Comparison of ENCODE assay signal across 8 cellular contexts in the genomic region with DNA sequence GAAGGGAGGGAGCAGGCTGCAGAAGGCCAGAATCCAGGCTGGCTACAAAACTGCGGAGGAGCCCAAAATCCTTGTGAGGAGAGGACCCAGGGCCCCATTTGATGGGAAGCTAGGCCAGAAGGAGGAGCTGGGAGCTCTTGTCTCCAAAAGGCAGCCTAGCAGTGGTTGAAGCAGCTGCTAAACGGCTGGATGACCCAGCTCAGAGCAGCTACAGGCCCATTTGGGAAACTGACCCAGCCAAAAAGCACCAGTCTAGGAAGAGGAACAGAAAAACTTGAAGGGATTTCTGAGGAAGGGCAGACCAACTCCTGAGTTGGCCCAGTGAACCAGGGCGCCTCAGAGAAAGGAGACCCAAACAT. TPM values are rescaled to one million over a fixed set of nuclear protein-coding genes. Genes with fewer than 3 reads are reported as not detected.
DNase-seq lines count a peak whose midpoint lies in the region; ATAC-seq and TF ChIP-seq lines count a peak whose summit lies in the region.

No MANE protein-coding gene starts in this region.

- no peaks in the 10 kb centered on the region for H3K9me3 ChIP-seq in tibial artery

- H3K4me1 Mint-ChIP-seq in activated T-cell treated with anti-CD3 and anti-CD28 coated beads, Interleukin-2, amount 50 U/mL, for 4 hours (ENCODE audit: low read depth): peaks cover 38% of the 10 kb centered on the region
- H3K4me1 Mint-ChIP-seq in activated naive CD8-positive, alpha-beta T cell treated with anti-CD3 and anti-CD28 coated beads, Interleukin-2, amount 10 ng/mL, durations not matched to agents 7 days and 5 days: peaks cover 22% of the 10 kb centered on the region

- no peak for ATAC-seq in activated T-cell treated with anti-CD3 and anti-CD28 coated beads, Interleukin-2, amount 50 U/mL, for 4 hours
- no peak for ATAC-seq in activated naive CD8-positive, alpha-beta T cell treated with anti-CD3 and anti-CD28 coated beads, Interleukin-2, amount 10 ng/mL, durations not matched to agents 7 days and 5 days (ENCODE audit: low read depth)
- no peak for ATAC-seq in GM21529 (IDR thresholded peaks at IDR 0.05; ENCODE audit: unreplicated experiment)

- no peaks in the 10 kb centered on the region for H3K27me3 ChIP-seq in layer of hippocampus (ENCODE audit: control insufficient read depth, insufficient read depth, low read length)
- H3K27me3 ChIP-seq in tibial artery: no peaks in the 10 kb centered on the region

- peaks cover 0 to 17% (median 15%) of the 10 kb centered on the region in 3 donors for H3K36me3 ChIP-seq in tibial artery

- H3K27ac Mint-ChIP-seq in activated naive CD8-positive, alpha-beta T cell treated with anti-CD3 and anti-CD28 coated beads, Interleukin-2, amount 10 ng/mL, durations not matched to agents 7 days and 5 days: peak overlapping the region; percentile 41

- no peak for DNase-seq in activated T-cell treated with anti-CD3 and anti-CD28 coated beads, Interleukin-2, amount 50 U/mL, for 4 hours
- no peak for DNase-seq in activated T-cell treated with anti-CD3 and anti-CD28 coated beads, Interleukin-2, amount 50 U/mL, for 48 hours
- no peak for DNase-seq in activated naive CD8-positive, alpha-beta T cell treated with anti-CD3 and anti-CD28 coated beads, Interleukin-2, amount 10 ng/mL, durations not matched to agents 7 days and 5 days
- DNase-seq in tibial artery (peak in 1 of 2 donors; percentile 36), NCI-H524 (lab: John Stamatoyannopoulos, UW) (no peak), NCI-H774 (lab: John Stamatoyannopoulos, UW) (no peak)

- H3K27me3 Mint-ChIP-seq in activated T-cell treated with anti-CD3 and anti-CD28 coated beads, Interleukin-2, amount 50 U/mL, for 4 hours (ENCODE audit: low read depth): no peaks in the 10 kb centered on the region
- H3K27me3 Mint-ChIP-seq in activated naive CD8-positive, alpha-beta T cell treated with anti-CD3 and anti-CD28 coated beads, Interleukin-2, amount 10 ng/mL, durations not matched to agents 7 days and 5 days: no peaks in the 10 kb centered on the region

- peak overlapping the region; percentile 90 for H3K27ac ChIP-seq in layer of hippocampus (ENCODE audit: low read depth, low read length)
- H3K27ac ChIP-seq in tibial artery: peak overlapping the region; percentile 95 to 98

- peaks cover 9% of the 10 kb centered on the region for H3K36me3 Mint-ChIP-seq in activated T-cell treated with anti-CD3 and anti-CD28 coated beads, Interleukin-2, amount 50 U/mL, for 4 hours (ENCODE audit: insufficient read depth)
- peaks cover 26% of the 10 kb centered on the region for H3K36me3 Mint-ChIP-seq in activated naive CD8-positive, alpha-beta T cell treated with anti-CD3 and anti-CD28 coated beads, Interleukin-2, amount 10 ng/mL, durations not matched to agents 7 days and 5 days

- intact Hi-C loops in tibial artery (cut with DNase I; ENCODE audit: low total_unique reads): loop anchor here (10.0 kb wide), 1 partner anchor 62 kb away; a partner anchor contains a TSS

- peaks cover 0 to 30% (median 24%) of the 10 kb centered on the region in 4 donors for H3K4me1 ChIP-seq in tibial artery

- H3K4me3 Mint-ChIP-seq in activated T-cell treated with anti-CD3 and anti-CD28 coated beads, Interleukin-2, amount 50 U/mL, for 4 hours: peak overlapping the region; percentile 73
- peak overlapping the region; percentile 37 for H3K4me3 Mint-ChIP-seq in activated naive CD8-positive, alpha-beta T cell treated with anti-CD3 and anti-CD28 coated beads, Interleukin-2, amount 10 ng/mL, durations not matched to agents 7 days and 5 days

- POLR2A ChIA-PET in activated naive CD8-positive, alpha-beta T cell treated with anti-CD3 and anti-CD28 coated beads, Interleukin-2, amount 10 ng/mL, durations not matched to agents 7 days and 5 days (lab: Charles Lee): interaction anchor here (0.6 to 5.7 kb wide), 9 partner anchors 9 to 193 kb away, joined by 3 to 112 read pairs (median 13); a partner anchor contains a TSS

- no peaks in the 10 kb centered on the region for H3K9me3 Mint-ChIP-seq in activated T-cell treated with anti-CD3 and anti-CD28 coated beads, Interleukin-2, amount 50 U/mL, for 4 hours
- H3K9me3 Mint-ChIP-seq in activated naive CD8-positive, alpha-beta T cell treated with anti-CD3 and anti-CD28 coated beads, Interleukin-2, amount 10 ng/mL, durations not matched to agents 7 days and 5 days: no peaks in the 10 kb centered on the region

- no peak for TF ChIP-seq CTCF in tibial artery (IDR thresholded peaks at IDR 0.05)

- H3K4me3 ChIP-seq in tibial artery: peak overlapping the region; percentile 69 to 94

RNA-seq across cellular contexts. Expression of a gene that starts 1.1 kb away (rescaled TPM):
- 10 to 100 TPM; 24.4 to 30.6 (median 25.0) TPM for total RNA-seq in activated T-cell treated with anti-CD3 and anti-CD28 coated beads, Interleukin-2, amount 50 U/mL, for 4 hours
- total RNA-seq in activated naive CD8-positive, alpha-beta T cell treated with anti-CD3 and anti-CD28 coated beads, Interleukin-2, amount 10 ng/mL, durations not matched to agents 7 days and 5 days: 10 to 100 TPM; 62.5 to 72.6 TPM

RNA-seq across cellular contexts. Expression of a gene that starts 38.2 kb away (rescaled TPM):
- 100 to 1,000 TPM in 1 of 3 donors, 10 to 100 TPM in 2; 93.1 to 101 (median 93.9) TPM for total RNA-seq in activated T-cell treated with anti-CD3 and anti-CD28 coated beads, Interleukin-2, amount 50 U/mL, for 4 hours
- total RNA-seq in activated naive CD8-positive, alpha-beta T cell treated with anti-CD3 and anti-CD28 coated beads, Interleukin-2, amount 10 ng/mL, durations not matched to agents 7 days and 5 days: 10 to 100 TPM; 52.1 to 59.0 TPM
